ENCODE assay signal across 5 cellular contexts in genomic region chr5:15574121-15574520, GRCh38.
"Had no signal": no experiment of that assay in that cellular context is flagged by ENCODE, and none has a peak within 500 bp of the region (broad histone marks: within the 10 kb centered on the region; RNA-seq: fewer than 3 reads in every experiment).

No MANE protein-coding gene starts in this region.

- H3K27ac ChIP-seq: KMS-11 had no signal

- H2AFZ ChIP-seq: GM23338 had no signal

- FAIRE-seq: H1 had no signal

- DNase-seq: H9, KBM-7 had no signal

- H3K4me2 ChIP-seq: GM23338, KMS-11 had no signal

- H3K9ac ChIP-seq: KMS-11 had no signal

- ATAC-seq: GM23338 had no signal

- H3K4me3 ChIP-seq: GM23338 had no signal
